In genomic region chr21:42664614-42665013, GRCh38 we compare ENCODE assay signal across 28 cellular contexts.
"Had no signal": no experiment of that assay in that cellular context is flagged by ENCODE, and none has a peak within 500 bp of the region (broad histone marks: within the 10 kb centered on the region; RNA-seq: fewer than 3 reads in every experiment).

No MANE protein-coding gene starts in this region.

- H3K4me1 ChIP-seq: breast epithelium, gastrocnemius medialis had no signal

- H3K36me3 ChIP-seq: breast epithelium, gastrocnemius medialis, neutrophil, vagina had no signal

- H3K9me3 Mint-ChIP-seq: activated CD4-positive, alpha-beta memory T cell treated with anti-CD3 and anti-CD28 coated beads for 36 hours; activated CD4-positive, alpha-beta T cell treated with anti-CD3 and anti-CD28 coated beads, Interleukin-2, amount 10 ng/mL, durations not matched to agents 24 days and 14 days; activated naive CD4-positive, alpha-beta T cell treated with anti-CD3 and anti-CD28 coated beads, Interleukin-2, amount 10 ng/mL, durations not matched to agents 7 days and 5 days; activated naive CD8-positive, alpha-beta T cell treated with anti-CD3 and anti-CD28 coated beads, Interleukin-2, amount 50 U/mL, for 24 hours; activated T-cell treated with anti-CD3 and anti-CD28 coated beads, Interleukin-2, amount 50 U/mL, for 24 hours; central memory CD8-positive, alpha-beta T cell; dendritic cell treated with granulocyte-macrophage colony-stimulating factor and Interleukin-4, amounts not matched to agents 40 ng/mL and 50 ng/mL, for 4 days; memory B cell; naive thymus-derived CD8-positive, alpha-beta T cell; stimulated activated naive B cell treated with anti-CD40 and anti-IgM and Interleukin-4, amounts not matched to agents 10 μg/mL and 1 μg/mL and 100 μg/mL, for 72 hours; T-helper 2 cell treated with Interferon-gamma antibody and Interleukin-4, amounts not matched to agents 5 μg/mL and 100 μg/mL, for 36 hours; type B pancreatic cell had no signal

- DNase-seq: activated CD4-positive, alpha-beta memory T cell treated with anti-CD3 and anti-CD28 coated beads for 36 hours; activated CD4-positive, alpha-beta T cell treated with anti-CD3 and anti-CD28 coated beads, Interleukin-2, amount 10 ng/mL, durations not matched to agents 24 days and 14 days; activated CD4-positive, CD25-positive, alpha-beta regulatory T cell treated with anti-CD3 and anti-CD28 coated beads, Interleukin-2, amount 50 U/mL, for 72 hours; activated CD8-positive, alpha-beta memory T cell treated with anti-CD3 and anti-CD28 coated beads, Interleukin-2, amount 50 U/mL, for 4 hours; activated gamma-delta T cell; activated naive CD4-positive, alpha-beta T cell treated with anti-CD3 and anti-CD28 coated beads, Interleukin-2, amount 10 ng/mL, durations not matched to agents 7 days and 5 days; activated naive CD8-positive, alpha-beta T cell treated with anti-CD3 and anti-CD28 coated beads, Interleukin-2, amount 50 U/mL, for 24 hours; activated T-cell treated with anti-CD3 and anti-CD28 coated beads, Interleukin-2, amount 50 U/mL, for 24 hours; effector CD4-positive, alpha-beta T cell; gastrocnemius medialis; islet precursor cell; midbrain; naive thymus-derived CD8-positive, alpha-beta T cell; stimulated activated CD4-positive, alpha-beta T cell treated with anti-CD3 and anti-CD28 coated beads, Interleukin-15, amount 100 ng/mL, for 24 hours; stimulated activated CD4-positive, alpha-beta T cell treated with anti-CD3 and anti-CD28 coated beads, Interleukin-2, amount 100 ng/mL, for 24 hours; stimulated activated naive B cell treated with anti-CD40 and anti-IgM and Interleukin-4, amounts not matched to agents 10 μg/mL and 1 μg/mL and 100 μg/mL, for 72 hours; T-helper 1 cell; testis had no signal

- H3K27me3 Mint-ChIP-seq: activated CD4-positive, alpha-beta memory T cell treated with anti-CD3 and anti-CD28 coated beads for 36 hours; activated CD4-positive, alpha-beta T cell treated with anti-CD3 and anti-CD28 coated beads, Interleukin-2, amount 10 ng/mL, durations not matched to agents 24 days and 14 days; activated naive CD4-positive, alpha-beta T cell treated with anti-CD3 and anti-CD28 coated beads, Interleukin-2, amount 10 ng/mL, durations not matched to agents 7 days and 5 days; activated naive CD8-positive, alpha-beta T cell treated with anti-CD3 and anti-CD28 coated beads, Interleukin-2, amount 50 U/mL, for 24 hours; activated T-cell treated with anti-CD3 and anti-CD28 coated beads, Interleukin-2, amount 50 U/mL, for 24 hours; central memory CD8-positive, alpha-beta T cell; naive thymus-derived CD8-positive, alpha-beta T cell had no signal

- H3K27ac ChIP-seq: breast epithelium, gastrocnemius medialis, hepatocyte, neutrophil, testis, vagina had no signal

- H3K4me1 Mint-ChIP-seq: activated naive CD4-positive, alpha-beta T cell treated with anti-CD3 and anti-CD28 coated beads, Interleukin-2, amount 10 ng/mL, durations not matched to agents 7 days and 5 days; central memory CD8-positive, alpha-beta T cell; memory B cell had no signal

- H3K27ac Mint-ChIP-seq: activated CD4-positive, alpha-beta memory T cell treated with anti-CD3 and anti-CD28 coated beads for 36 hours; activated CD4-positive, alpha-beta T cell treated with anti-CD3 and anti-CD28 coated beads, Interleukin-2, amount 10 ng/mL, durations not matched to agents 24 days and 14 days; activated naive CD4-positive, alpha-beta T cell treated with anti-CD3 and anti-CD28 coated beads, Interleukin-2, amount 10 ng/mL, durations not matched to agents 7 days and 5 days; activated naive CD8-positive, alpha-beta T cell treated with anti-CD3 and anti-CD28 coated beads, Interleukin-2, amount 50 U/mL, for 24 hours; activated T-cell treated with anti-CD3 and anti-CD28 coated beads, Interleukin-2, amount 50 U/mL, for 24 hours; dendritic cell treated with granulocyte-macrophage colony-stimulating factor and Interleukin-4, amounts not matched to agents 40 ng/mL and 50 ng/mL, for 4 days; memory B cell; stimulated activated naive B cell treated with anti-CD40 and anti-IgM and Interleukin-4, amounts not matched to agents 10 μg/mL and 1 μg/mL and 100 μg/mL, for 72 hours; T-helper 2 cell treated with Interferon-gamma antibody and Interleukin-4, amounts not matched to agents 5 μg/mL and 100 μg/mL, for 36 hours; type B pancreatic cell had no signal

- H3K36me3 Mint-ChIP-seq: activated CD4-positive, alpha-beta memory T cell treated with anti-CD3 and anti-CD28 coated beads for 36 hours; activated naive CD4-positive, alpha-beta T cell treated with anti-CD3 and anti-CD28 coated beads, Interleukin-2, amount 10 ng/mL, durations not matched to agents 7 days and 5 days; memory B cell; stimulated activated naive B cell treated with anti-CD40 and anti-IgM and Interleukin-4, amounts not matched to agents 10 μg/mL and 1 μg/mL and 100 μg/mL, for 72 hours had no signal

- H3K27me3 ChIP-seq: breast epithelium, hepatocyte, testis, vagina had no signal

- H3K4me3 ChIP-seq: breast epithelium, gastrocnemius medialis, hepatocyte, smooth muscle cell, testis, vagina had no signal

- ATAC-seq: activated naive CD8-positive, alpha-beta T cell treated with anti-CD3 and anti-CD28 coated beads, Interleukin-2, amount 50 U/mL, for 24 hours; gastrocnemius medialis; naive thymus-derived CD8-positive, alpha-beta T cell; stimulated activated naive B cell treated with anti-CD40 and anti-IgM and Interleukin-4, amounts not matched to agents 10 μg/mL and 1 μg/mL and 100 μg/mL, for 72 hours had no signal

- H3K4me3 Mint-ChIP-seq: activated CD4-positive, alpha-beta memory T cell treated with anti-CD3 and anti-CD28 coated beads for 36 hours; activated CD4-positive, alpha-beta T cell treated with anti-CD3 and anti-CD28 coated beads, Interleukin-2, amount 10 ng/mL, durations not matched to agents 24 days and 14 days; activated naive CD4-positive, alpha-beta T cell treated with anti-CD3 and anti-CD28 coated beads, Interleukin-2, amount 10 ng/mL, durations not matched to agents 7 days and 5 days; activated naive CD8-positive, alpha-beta T cell treated with anti-CD3 and anti-CD28 coated beads, Interleukin-2, amount 50 U/mL, for 24 hours; activated T-cell treated with anti-CD3 and anti-CD28 coated beads, Interleukin-2, amount 50 U/mL, for 24 hours; central memory CD8-positive, alpha-beta T cell; dendritic cell treated with granulocyte-macrophage colony-stimulating factor and Interleukin-4, amounts not matched to agents 40 ng/mL and 50 ng/mL, for 4 days; memory B cell; naive thymus-derived CD8-positive, alpha-beta T cell; stimulated activated naive B cell treated with anti-CD40 and anti-IgM and Interleukin-4, amounts not matched to agents 10 μg/mL and 1 μg/mL and 100 μg/mL, for 72 hours; T-helper 2 cell treated with Interferon-gamma antibody and Interleukin-4, amounts not matched to agents 5 μg/mL and 100 μg/mL, for 36 hours; type B pancreatic cell had no signal
